In the genomic region with DNA sequence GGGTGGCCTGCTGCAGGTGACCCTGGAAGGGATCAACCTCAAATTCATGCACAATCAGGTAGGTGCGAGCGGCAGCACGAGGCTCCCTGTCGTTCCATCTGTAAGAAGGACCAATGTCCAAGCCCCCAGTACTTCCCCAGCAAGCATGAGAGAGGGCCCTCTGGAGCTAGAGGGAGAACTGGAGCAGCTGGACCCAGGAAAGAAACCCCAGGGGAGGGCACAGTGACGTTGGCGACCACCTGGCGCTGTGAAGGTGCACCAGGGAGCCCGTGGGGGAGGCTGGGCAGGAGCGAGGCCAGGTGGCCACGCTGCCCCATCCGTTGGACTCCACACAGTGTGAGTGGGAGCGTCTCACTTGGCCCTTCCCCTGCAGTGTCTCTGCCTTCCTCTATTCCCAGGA, we compare ENCODE assay signal across 20 cellular contexts. TPM values are rescaled to one million over a fixed set of nuclear protein-coding genes. Genes with fewer than 3 reads are reported as not detected.
A peak's percentile ranks its signal among the peaks of the same experiment; 100 is the strongest.
DNase-seq lines count a peak whose midpoint lies in the region; ATAC-seq and TF ChIP-seq lines count a peak whose summit lies in the region.
"Had no signal": no experiment of that assay in that cellular context is flagged by ENCODE, and none has a peak within 500 bp of the region (broad histone marks: within the 10 kb centered on the region; RNA-seq: fewer than 3 reads in every experiment).

No MANE protein-coding gene starts in this region.

- CTCF ChIA-PET in activated CD4-positive, alpha-beta memory T cell treated with anti-CD3 and anti-CD28 coated beads, Interleukin-2, amount 10 ng/mL, durations not matched to agents 7 days and 5 days (lab: Charles Lee) = no interaction called here

- peaks cover 2% of the 10 kb centered on the region for H3K9me3 Mint-ChIP-seq in glutamatergic neuron (ENCODE audit: unreplicated experiment)
- no peaks in the 10 kb centered on the region for H3K9me3 Mint-ChIP-seq in activated CD4-positive, alpha-beta memory T cell treated with anti-CD3 and anti-CD28 coated beads, Interleukin-2, amount 10 ng/mL, durations not matched to agents 7 days and 5 days

- H3K4me1 ChIP-seq in right atrium auricular region = peaks cover 0 to 19% of the 10 kb centered on the region in 2 donors
- H3K4me1 ChIP-seq: SJSA1 had no signal

- no peak overlapping the region for H3K4me3 ChIP-seq in right atrium auricular region
- H3K4me3 ChIP-seq: SJSA1 had no signal

- no peak overlapping the region for H3K27ac Mint-ChIP-seq in glutamatergic neuron (ENCODE audit: unreplicated experiment)
- H3K27ac Mint-ChIP-seq in activated CD4-positive, alpha-beta memory T cell treated with anti-CD3 and anti-CD28 coated beads, Interleukin-2, amount 10 ng/mL, durations not matched to agents 7 days and 5 days = no peak overlapping the region

- TF ChIP-seq CTCF in right atrium auricular region (IDR thresholded peaks at IDR 0.05) (no peak), glutamatergic neuron (IDR thresholded peaks at IDR 0.05; ENCODE audit: partially characterized antibody, unreplicated experiment) (no peak)

- peaks cover 50% of the 10 kb centered on the region for H3K36me3 ChIP-seq in right atrium auricular region

- no peaks in the 10 kb centered on the region for H3K9me3 ChIP-seq in right atrium auricular region
- H3K9me3 ChIP-seq: SJSA1 had no signal

- intact Hi-C loops in Right ventricle myocardium inferior (cut with DNase I) = no loop called here

- ATAC-seq in Right ventricle myocardium inferior (no peak), HG03108 (IDR thresholded peaks at IDR 0.05; ENCODE audit: unreplicated experiment) (no peak)
- ATAC-seq: Panc1 had no signal

- DNase-seq in Right ventricle myocardium inferior (ENCODE audit: missing footprints) (peak; percentile 50), right atrium auricular region (ENCODE audit: low spot score) (no peak), HuH-7 (ENCODE audit: low spot score) (peak; percentile 1), glutamatergic neuron (no peak), globus pallidus (ENCODE audit: low spot score) (no peak)
- DNase-seq in activated CD4-positive, alpha-beta memory T cell treated with anti-CD3 and anti-CD28 coated beads, Interleukin-2, amount 10 ng/mL, durations not matched to agents 7 days and 5 days = no peak
- DNase-seq: DMS79; NCI-H1092 treated with DMSO at 0.1 percent for 48 hours; NCI-H1436 treated with DMSO at 0.1 percent for 48 hours; NCI-H1930; NCI-H345; NCI-H524; NCI-H774; NK-92 treated with Interleukin-12 subunit alpha and Interleukin-12 subunit beta, amount 100 ng/mL, for 24 hours had no signal

- POLR2A ChIA-PET in activated CD4-positive, alpha-beta memory T cell treated with anti-CD3 and anti-CD28 coated beads, Interleukin-2, amount 10 ng/mL, durations not matched to agents 7 days and 5 days (lab: Charles Lee) = no interaction called here

- H3K36me3 Mint-ChIP-seq in glutamatergic neuron (ENCODE audit: unreplicated experiment) = peaks cover 13% of the 10 kb centered on the region
- peaks cover 51% of the 10 kb centered on the region for H3K36me3 Mint-ChIP-seq in activated CD4-positive, alpha-beta memory T cell treated with anti-CD3 and anti-CD28 coated beads, Interleukin-2, amount 10 ng/mL, durations not matched to agents 7 days and 5 days (ENCODE audit: low read depth)

- no peaks in the 10 kb centered on the region for H3K27me3 Mint-ChIP-seq in glutamatergic neuron (ENCODE audit: unreplicated experiment)
- H3K27me3 Mint-ChIP-seq in activated CD4-positive, alpha-beta memory T cell treated with anti-CD3 and anti-CD28 coated beads, Interleukin-2, amount 10 ng/mL, durations not matched to agents 7 days and 5 days = no peaks in the 10 kb centered on the region
- H3K27me3 Mint-ChIP-seq: B cell had no signal

- H3K4me3 Mint-ChIP-seq in glutamatergic neuron (ENCODE audit: unreplicated experiment) = peak overlapping the region; percentile 1
- no peak overlapping the region for H3K4me3 Mint-ChIP-seq in activated CD4-positive, alpha-beta memory T cell treated with anti-CD3 and anti-CD28 coated beads, Interleukin-2, amount 10 ng/mL, durations not matched to agents 7 days and 5 days
- H3K4me3 Mint-ChIP-seq: B cell had no signal

- no peaks in the 10 kb centered on the region for H3K27me3 ChIP-seq in right atrium auricular region
- H3K27me3 ChIP-seq: SJSA1 had no signal

- H3K4me1 Mint-ChIP-seq in glutamatergic neuron (ENCODE audit: low read depth, unreplicated experiment) = peaks cover 9% of the 10 kb centered on the region
- H3K4me1 Mint-ChIP-seq in activated CD4-positive, alpha-beta memory T cell treated with anti-CD3 and anti-CD28 coated beads, Interleukin-2, amount 10 ng/mL, durations not matched to agents 7 days and 5 days = no peaks in the 10 kb centered on the region

- no peak overlapping the region for H3K27ac ChIP-seq in right atrium auricular region
- H3K27ac ChIP-seq: KMS-11, SJSA1 had no signal

RNA-seq across cellular contexts. Expression of gene MYBPC3, which starts 28.0 kb away (rescaled TPM):
- total RNA-seq in Right ventricle myocardium inferior = 2,397 TPM
- 1,000 to 10,000 TPM in 1 of 2 donors, 100 to 1,000 TPM in 1; 797 to 1,210 TPM for total RNA-seq in right atrium auricular region
- not detected for total RNA-seq in glutamatergic neuron (ENCODE audit: unreplicated experiment)
- not detected for total RNA-seq in activated CD4-positive, alpha-beta memory T cell treated with anti-CD3 and anti-CD28 coated beads, Interleukin-2, amount 10 ng/mL, durations not matched to agents 7 days and 5 days
- total RNA-seq: H1, SJSA1 had no signal

RNA-seq across cellular contexts. Expression of gene SPI1, which starts 53.8 kb away (rescaled TPM):
- total RNA-seq in Right ventricle myocardium inferior = 14.6 TPM
- 10 to 100 TPM in 1 of 2 donors, 1 to 10 TPM in 1; 7.5 to 23.1 TPM for total RNA-seq in right atrium auricular region
- not detected for total RNA-seq in glutamatergic neuron (ENCODE audit: unreplicated experiment)
- not detected for total RNA-seq in activated CD4-positive, alpha-beta memory T cell treated with anti-CD3 and anti-CD28 coated beads, Interleukin-2, amount 10 ng/mL, durations not matched to agents 7 days and 5 days
- total RNA-seq: H1, SJSA1 had no signal

RNA-seq across cellular contexts. Expression of gene MADD, which starts 54.6 kb away (rescaled TPM):
- total RNA-seq in Right ventricle myocardium inferior = 40.2 TPM
- 10 to 100 TPM; 28.2 to 49.8 TPM for total RNA-seq in right atrium auricular region
- 115 TPM for total RNA-seq in glutamatergic neuron (ENCODE audit: unreplicated experiment)
- total RNA-seq in activated CD4-positive, alpha-beta memory T cell treated with anti-CD3 and anti-CD28 coated beads, Interleukin-2, amount 10 ng/mL, durations not matched to agents 7 days and 5 days = 100 to 1,000 TPM in 1 of 2 experiments, 10 to 100 TPM in 1; 99.4 to 107 TPM

Comparison
In these comparisons a context has a peak if more than half of its experiments do, and no peak if none do; other contexts are left out.
1. DNase-seq: peak in Right ventricle myocardium inferior (single experiment) and HuH-7 (single experiment); none in right atrium auricular region (single experiment), glutamatergic neuron (single experiment), activated CD4-positive, alpha-beta memory T cell treated with anti-CD3 and anti-CD28 coated beads, Interleukin-2, amount 10 ng/mL, durations not matched to agents 7 days and 5 days (single experiment) and globus pallidus (single experiment).
2. RNA of gene MYBPC3, which starts 28.0 kb away (total RNA-seq): 2,397 TPM in Right ventricle myocardium inferior (single experiment) and 797 to 1,210 TPM in right atrium auricular region; not detected in glutamatergic neuron (single experiment) and not detected in activated CD4-positive, alpha-beta memory T cell treated with anti-CD3 and anti-CD28 coated beads, Interleukin-2, amount 10 ng/mL, durations not matched to agents 7 days and 5 days; every median in the first group is over 100 times any median in the second.